8 cellular contexts compared by ENCODE assay signal in genomic region chr17:75131278-75132017, GRCh38. TPM values are rescaled to one million over a fixed set of nuclear protein-coding genes. Genes with fewer than 3 reads are reported as not detected.
A peak's percentile ranks its signal among the peaks of the same experiment; 100 is the strongest.
DNase-seq lines count a peak whose midpoint lies in the region; ATAC-seq and TF ChIP-seq lines count a peak whose summit lies in the region.

Gene NT5C (minus strand): TSS chr17:75131742. CDS start chr17:75131707, 35 bp downstream.

- DNase-seq in Caco-2 (peak; percentile 86 to 92), NT2/D1 (ENCODE audit: low read depth, low spot score) (peak; percentile 69), activated T-cell treated with anti-CD3 and anti-CD28 coated beads for 1 hour (ENCODE audit: low read depth) (peak; percentile 48), epithelial cell of esophagus (ENCODE audit: low read depth) (peak; percentile 62)

- POLR2A ChIA-PET in Caco-2 (lab: Charles Lee): interaction anchor here (0.6 to 1.3 kb wide), 8 partner anchors 22 to 835 kb away, joined by 3 to 10 read pairs (median 4); partner anchors contain the start of genes ARMC7, MIF4GD and SLC16A5

- H3K9me3 Mint-ChIP-seq in Caco-2 (ENCODE audit: unreplicated experiment): no peaks in the 10 kb centered on the region
- H3K9me3 Mint-ChIP-seq in stimulated activated memory B cell treated with anti-CD40 and anti-IgM and Interleukin-4, amounts not matched to agents 10 μg/mL and 1 μg/mL and 100 μg/mL, for 72 hours: no peaks in the 10 kb centered on the region

- H3K4me3 ChIP-seq in Caco-2 (ENCODE audit: low read depth, low read length) (peak within 1 kb of the TSS; percentile 85), NT2/D1 (ENCODE audit: insufficient read length, low read depth) (peak within 1 kb of the TSS; percentile 76), epithelial cell of esophagus (ENCODE audit: low read length) (peak within 1 kb of the TSS; percentile 76), mononuclear cell (ENCODE audit: low read length) (peak within 1 kb of the TSS; percentile 70)

- H3K4me1 ChIP-seq in Caco-2 (peaks cover 19% of the 10 kb centered on the region), NT2/D1 (ENCODE audit: insufficient read depth, insufficient read length) (peaks cover 12% of the 10 kb centered on the region), mononuclear cell (ENCODE audit: insufficient read depth, low read length) (peaks cover 20% of the 10 kb centered on the region)

- intact Hi-C loops in Caco-2 (cut with micrococcal nuclease; ENCODE audit: unreplicated experiment): loop anchor here (1.0 to 5.0 kb wide), 4 partner anchors 17 to 71 kb away; partner anchors contain the start of gene JPT1

- H3K36me3 ChIP-seq in Caco-2 (ENCODE audit: control insufficient read depth, insufficient read depth, low read length) (peaks cover 6% of the 10 kb centered on the region), NT2/D1 (ENCODE audit: insufficient read depth, insufficient read length, low read length) (peaks cover 48% of the 10 kb centered on the region)

- H3K9ac ChIP-seq in NT2/D1 (ENCODE audit: insufficient read length, low read depth): peak within 1 kb of the TSS; percentile 92

- BruUV-seq in Caco-2 (replicated peaks; lab: Mats Ljungman, UMichigan): no TSS peak

- peaks cover 73% of the 10 kb centered on the region for H3K36me3 Mint-ChIP-seq in Caco-2 (ENCODE audit: insufficient read depth, unreplicated experiment)
- H3K36me3 Mint-ChIP-seq in stimulated activated memory B cell treated with anti-CD40 and anti-IgM and Interleukin-4, amounts not matched to agents 10 μg/mL and 1 μg/mL and 100 μg/mL, for 72 hours: peaks cover 17% of the 10 kb centered on the region

- H3K27me3 ChIP-seq in Caco-2 (replicated peaks; ENCODE audit: control insufficient read depth, insufficient read depth, low read length) (no peaks in the 10 kb centered on the region), NT2/D1 (ENCODE audit: insufficient read depth, insufficient read length) (no peaks in the 10 kb centered on the region), mononuclear cell (ENCODE audit: insufficient read depth, low read length) (no peaks in the 10 kb centered on the region)

- H3K4me1 Mint-ChIP-seq in Caco-2 (ENCODE audit: low read depth, unreplicated experiment): peaks cover 8% of the 10 kb centered on the region
- peaks cover 29% of the 10 kb centered on the region for H3K4me1 Mint-ChIP-seq in stimulated activated memory B cell treated with anti-CD40 and anti-IgM and Interleukin-4, amounts not matched to agents 10 μg/mL and 1 μg/mL and 100 μg/mL, for 72 hours

- ATAC-seq in GM19438 (IDR thresholded peaks at IDR 0.05; ENCODE audit: low read depth, unreplicated experiment) (peak; percentile 79), HG03558 (IDR thresholded peaks at IDR 0.05; ENCODE audit: extremely low read depth, unreplicated experiment) (peak; percentile 44)
- ATAC-seq in stimulated activated memory B cell treated with anti-CD40 and anti-IgM and Interleukin-4, amounts not matched to agents 10 μg/mL and 1 μg/mL and 100 μg/mL, for 72 hours: peak; percentile 93

- H3K27ac Mint-ChIP-seq in Caco-2 (ENCODE audit: unreplicated experiment): peak within 1 kb of the TSS; percentile 91
- H3K27ac Mint-ChIP-seq in stimulated activated memory B cell treated with anti-CD40 and anti-IgM and Interleukin-4, amounts not matched to agents 10 μg/mL and 1 μg/mL and 100 μg/mL, for 72 hours: peak within 1 kb of the TSS; percentile 87

- peak within 1 kb of the TSS; percentile 93 for H3K4me3 Mint-ChIP-seq in Caco-2 (ENCODE audit: unreplicated experiment)
- H3K4me3 Mint-ChIP-seq in stimulated activated memory B cell treated with anti-CD40 and anti-IgM and Interleukin-4, amounts not matched to agents 10 μg/mL and 1 μg/mL and 100 μg/mL, for 72 hours: peak within 1 kb of the TSS; percentile 92

- CTCF ChIA-PET in Caco-2 (lab: Charles Lee): interaction anchor here (0.6 to 3.7 kb wide), 12 partner anchors 13 to 1251 kb away, joined by 3 to 30 read pairs (median 4); partner anchors contain the start of genes ARMC7, MRPL58 and SLC16A5

- no peaks in the 10 kb centered on the region for H3K27me3 Mint-ChIP-seq in Caco-2 (ENCODE audit: insufficient read depth, unreplicated experiment)
- no peaks in the 10 kb centered on the region for H3K27me3 Mint-ChIP-seq in stimulated activated memory B cell treated with anti-CD40 and anti-IgM and Interleukin-4, amounts not matched to agents 10 μg/mL and 1 μg/mL and 100 μg/mL, for 72 hours

- H3K9me3 ChIP-seq in Caco-2 (no peaks in the 10 kb centered on the region), NT2/D1 (ENCODE audit: insufficient read depth, low read length) (no peaks in the 10 kb centered on the region), mononuclear cell (ENCODE audit: low read depth, low read length) (no peaks in the 10 kb centered on the region)

- TF ChIP-seq CTCF in Caco-2 (IDR thresholded peaks at IDR 0.05; ENCODE audit: insufficient read depth in 1 of 2, low read depth in 1 of 2, low read length in 1 of 2, severe bottlenecking in 1 of 2, unreplicated experiment in 1 of 2) (peak; percentile 68 to 86), epithelial cell of esophagus (IDR thresholded peaks at IDR 0.05; ENCODE audit: insufficient read depth, low read depth, low read length, missing control alignments) (peak; percentile 16)

RNA-seq across cellular contexts. Expression of gene NT5C, which starts in this region (rescaled TPM):
- total RNA-seq in Caco-2 (2022) (59.3 and 68.4 TPM in 2 replicates), mononuclear cell (24.3 TPM)

Comparison
In these comparisons a context has a peak if more than half of its experiments do, and no peak if none do; other contexts are left out.
1. Peak in every context shown above with its lines: DNase-seq, ATAC-seq and H3K4me3 ChIP-seq.